Comparison of ENCODE assay signal across 15 cellular contexts in genomic region chrX:12961191-12961718, GRCh38. TPM values are rescaled to one million over a fixed set of nuclear protein-coding genes. Genes with fewer than 3 reads are reported as not detected.
A peak's percentile ranks its signal among the peaks of the same experiment; 100 is the strongest.
DNase-seq lines count a peak whose midpoint lies in the region; ATAC-seq, FAIRE-seq and TF ChIP-seq lines count a peak whose summit lies in the region.
"Had no signal": no experiment of that assay in that cellular context is flagged by ENCODE, and none has a peak within 500 bp of the region (broad histone marks: within the 10 kb centered on the region; RNA-seq: fewer than 3 reads in every experiment).

No MANE protein-coding gene starts in this region.

- H3K9me3 ChIP-seq in SK-N-SH: no peaks in the 10 kb centered on the region
- no peaks in the 10 kb centered on the region for H3K9me3 ChIP-seq in KOPT-K1 (ENCODE audit: insufficient read depth, low read length, poor library complexity, severe bottlenecking)
- H3K9me3 ChIP-seq in GM12878 (replicated peaks; ENCODE audit: control insufficient read depth, insufficient read depth, low read length): no peaks in the 10 kb centered on the region

- no peak for DNase-seq in SK-N-SH
- DNase-seq in GM12878 (ENCODE audit: low read depth, low spot score): no peak
- DNase-seq in natural killer cell: no peak
- DNase-seq: activated CD4-positive, CD25-positive, alpha-beta regulatory T cell; activated effector memory CD4-positive, alpha-beta T cell treated with anti-CD3 and anti-CD28 coated beads, Interleukin-2, amount 50 U/mL, for 16 hours; NCI-H2081 treated with DMSO at 0.1 percent for 48 hours; occipital lobe had no signal

- peaks cover 48 to 63% of the 10 kb centered on the region in 2 donors for H3K4me1 Mint-ChIP-seq in natural killer cell

- peaks cover 22% of the 10 kb centered on the region for H3F3A ChIP-seq in SK-N-SH (replicated peaks; ENCODE audit: insufficient read depth)

- in situ Hi-C loops in GM12878 (cut with MboI): loop anchor here (25.0 kb wide), 1 partner anchor 701 kb away; the partner anchor contains the start of gene TCEANC

- H3K79me2 ChIP-seq in SK-N-SH (ENCODE audit: insufficient read depth): no peaks in the 10 kb centered on the region
- H3K79me2 ChIP-seq in GM12878 (ENCODE audit: control insufficient read depth, insufficient read depth, low read length): no peaks in the 10 kb centered on the region; the same call in none of the 2 replicates

- H3K4me1 ChIP-seq in SK-N-SH (ENCODE audit: control insufficient read depth in 1 of 2, insufficient read depth in 2 of 2, low read depth in 1 of 2, low read length in 1 of 2): peaks cover 0 to 6% of the 10 kb centered on the region in 2 experiments; a peak in 3 of 4 replicates
- peaks cover 34% of the 10 kb centered on the region for H3K4me1 ChIP-seq in GM12878 (ENCODE audit: control insufficient read depth, insufficient read depth, low read length)

- H3K27me3 ChIP-seq in SK-N-SH (ENCODE audit: insufficient read depth) (no peaks in the 10 kb centered on the region), GM12878 (replicated peaks in 1 of 2; ENCODE audit: control insufficient read depth in 2 of 2, insufficient read depth in 2 of 2, low read length in 1 of 2) (no peaks in the 10 kb centered on the region)

- CTCF ChIA-PET in SK-N-SH (lab: Yijun Ruan, JAX): interaction anchor here (1.4 kb wide), 1 partner anchor 11 kb away, joined by 3 read pairs; no protein-coding TSS in a partner anchor
- CTCF ChIA-PET in GM12878 (lab: Yijun Ruan, JAX): interaction anchor here (1.2 kb wide), 1 partner anchor 11 kb away, joined by 3 read pairs; no protein-coding TSS in a partner anchor

- TF ChIP-seq RAD21 in SK-N-SH (IDR thresholded peaks at IDR 0.05; ENCODE audit: low read length) (no peak), GM12878 (IDR thresholded peaks at IDR 0.05; ENCODE audit: insufficient read depth, low read depth, low read length) (no peak)

- TF ChIP-seq EP300 in SK-N-SH (IDR thresholded peaks at IDR 0.05; ENCODE audit: borderline replicate concordance in 1 of 2, low read depth in 1 of 2, low read length in 1 of 2) (no peak), GM12878 (IDR thresholded peaks at IDR 0.05; ENCODE audit: borderline replicate concordance in 1 of 2, control insufficient read depth in 1 of 2, low read depth in 2 of 2, low read length in 2 of 2) (0 out of 4 replicates have a peak, but pooled peaks of 1 of the 2 experiments have one; percentile 28)

- no peaks in the 10 kb centered on the region for H3K36me3 Mint-ChIP-seq in natural killer cell

- POLR2A ChIA-PET in SK-N-SH (lab: Yijun Ruan, JAX) (no interaction called here), GM12878 (lab: Charles Lee) (interaction anchor here (7.7 kb wide), 1 partner anchor 12 kb away, joined by 138 read pairs; the partner anchor contains the start of gene TMSB4X)

- RAD21 ChIA-PET in GM12878 (lab: Charles Lee; ENCODE audit: unreplicated experiment): interaction anchor here (1.1 to 7.7 kb wide), 4 partner anchors 11 to 46 kb away, joined by 3 to 80 read pairs (median 5); no protein-coding TSS in a partner anchor

- no peak overlapping the region for H3K9ac ChIP-seq in SK-N-SH
- H3K9ac ChIP-seq in GM12878 (ENCODE audit: control insufficient read depth, insufficient read depth, low read length): no peak overlapping the region

- no peaks in the 10 kb centered on the region for H3K9me3 Mint-ChIP-seq in natural killer cell

- H2AFZ ChIP-seq in SK-N-SH (ENCODE audit: low read depth): peak overlapping the region; percentile 72
- H2AFZ ChIP-seq in GM12878 (ENCODE audit: control insufficient read depth, low read depth, low read length): no peak overlapping the region

- no peak overlapping the region for H3K27ac ChIP-seq in SK-N-SH (ENCODE audit: low read depth in 2 of 2, low read length in 1 of 2)
- H3K27ac ChIP-seq in KOPT-K1 (ENCODE audit: low read depth, low read length, poor library complexity, severe bottlenecking): peak overlapping the region; percentile 62
- peak overlapping the region; percentile 69 for H3K27ac ChIP-seq in GM12878 (ENCODE audit: control insufficient read depth, insufficient read depth)

- H3K27ac Mint-ChIP-seq in natural killer cell: peak overlapping the region; percentile 39 to 67

- peak overlapping the region; percentile 58 for H3K4me3 Mint-ChIP-seq in natural killer cell

- no peaks in the 10 kb centered on the region for H4K20me1 ChIP-seq in SK-N-SH (ENCODE audit: insufficient read depth)
- no peaks in the 10 kb centered on the region for H4K20me1 ChIP-seq in GM12878 (ENCODE audit: control insufficient read depth, insufficient read depth)

- SMC1A ChIA-PET in GM12878 (lab: Charles Lee; ENCODE audit: uncharacterized antibody, unreplicated experiment): interaction anchor here (7.8 to 18.8 kb wide), 4 partner anchors 13 to 122 kb away, joined by 35 to 632 read pairs (median 380); partner anchors contain the start of gene TMSB4X

- WGBS in SK-N-SH (ENCODE audit: low lambda C conversion rate): 60% methylated on average over 2 of the region's 2 CpGs
- 26% methylated on average over 2 of the region's 2 CpGs for WGBS in GM12878 (ENCODE audit: insufficient coverage, insufficient replicate concordance, low lambda C conversion rate, missing lambda C conversion rate)

- no peaks in the 10 kb centered on the region for H3K27me3 Mint-ChIP-seq in natural killer cell (ENCODE audit: low read depth in 2 of 2)

- H3K4me3 ChIP-seq in SK-N-SH (ENCODE audit: low read depth in 2 of 2, low read length in 1 of 2) (no peak overlapping the region), GM12878 (no peak overlapping the region)

- ATAC-seq in SK-N-SH treated with all-trans-retinoic acid at 6 μM for 48 hours: no peak; the same call in 2 of the 3 replicates
- no peak for ATAC-seq in GM12878
- ATAC-seq in natural killer cell: no peak
- no peak for ATAC-seq in HG02840 (IDR thresholded peaks at IDR 0.05; ENCODE audit: low FRiP score, unreplicated experiment)
- ATAC-seq in GM19463 (IDR thresholded peaks at IDR 0.05; ENCODE audit: unreplicated experiment): no peak
- no peak for ATAC-seq in GM19455 (IDR thresholded peaks at IDR 0.05; ENCODE audit: unreplicated experiment)

- no peaks in the 10 kb centered on the region for H3K9me2 ChIP-seq in SK-N-SH

- no peak overlapping the region for H3K4me2 ChIP-seq in SK-N-SH
- peak overlapping the region; percentile 54 for H3K4me2 ChIP-seq in GM12878 (ENCODE audit: control insufficient read depth, insufficient read depth)

- intact Hi-C loops in GM12878 (cut with micrococcal nuclease; ENCODE audit: unreplicated experiment) (no loop called here), natural killer cell (cut with micrococcal nuclease) (no loop called here)

- FAIRE-seq in GM12878 (lab: Jason Lieb, UNC): no peak

- H3K36me3 ChIP-seq in SK-N-SH (replicated peaks in 1 of 2; ENCODE audit: control insufficient read depth in 1 of 2, insufficient read depth in 2 of 2, low read length in 1 of 2) (no peaks in the 10 kb centered on the region), KOPT-K1 (ENCODE audit: insufficient read depth, low read length) (no peaks in the 10 kb centered on the region), GM12878 (ENCODE audit: control insufficient read depth in 2 of 2, insufficient read depth in 2 of 2, low read length in 1 of 2) (no peaks in the 10 kb centered on the region)

- TF ChIP-seq POLR2A in GM12878 (IDR thresholded peaks at IDR 0.05; ENCODE audit: low read depth, low read length): no peak

- BruUV-seq in GM12878 (replicated peaks; lab: Mats Ljungman, UMichigan): no TSS peak

- TF ChIP-seq CTCF in SK-N-SH (IDR thresholded peaks at IDR 0.05) (peak; percentile 27), GM12878 (IDR thresholded peaks at IDR 0.05 in 2 of 3, conservative IDR thresholded peaks at IDR 0.05 in 1 of 3; ENCODE audit: control insufficient read depth in 2 of 3, extremely low read depth in 1 of 3, insufficient read depth in 1 of 3, low read depth in 3 of 3, low read length in 3 of 3) (peak in 1 of 3 experiments; percentile 28; a peak in 2 of 6 replicates), natural killer cell (IDR thresholded peaks at IDR 0.05) (no peak)

RNA-seq across cellular contexts. Expression of gene TMSB4X, which starts 13.7 kb away (rescaled TPM):
- 4,830 and 10,669 TPM in 2 replicates for polyA plus RNA-seq in SK-N-SH (2012; rRNA removed)
- 11,345 and 16,426 TPM in 2 replicates for polyA plus RNA-seq in SK-N-SH (2012; cell fraction: cytosol; rRNA removed)
- 2,546 and 2,555 TPM in 2 replicates for polyA plus RNA-seq in SK-N-SH (2012; cell fraction: nucleus; rRNA removed)
- 726 and 815 TPM in 2 replicates for total RNA-seq in GM12878 (2013; cell fraction: nucleolus; rRNA removed)
- 20,095 and 20,513 TPM in 2 replicates for total RNA-seq in GM12878 (2014; rRNA removed)
- total RNA-seq in GM12878 (2014; rRNA removed; fragmentation: Illumina TruSeq; extraction: Trizol): 14,081 and 14,526 TPM in 2 replicates
- total RNA-seq in GM12878 (2021): 15,676 and 15,778 TPM in 2 replicates
- 20,663 TPM for polyA plus RNA-seq in GM12878 (2011; ENCODE audit: low read depth)
- polyA plus RNA-seq in GM12878 (2011; rRNA removed): 13,924 and 13,999 TPM in 2 replicates
- polyA plus RNA-seq in GM12878 (2011; cell fraction: cytosol; rRNA removed): 6,321 and 8,073 TPM in 2 replicates
- 2,770 and 4,943 TPM in 2 replicates for polyA plus RNA-seq in GM12878 (2011; cell fraction: nucleus; rRNA removed)
- polyA plus RNA-seq in GM12878 (2012): 18,326 and 24,333 TPM in 2 replicates
- 22,521 and 25,739 TPM in 2 replicates for polyA plus RNA-seq in GM12878 (2014; fragmentation: Illumina TruSeq; extraction: Trizol)
- polyA plus RNA-seq in GM12878 (2014; fragmentation: Nextera tagmentation; extraction: Ambion mirVana): over 10,000 TPM; 32,576 to 35,408 TPM
- polyA plus RNA-seq in GM12878 (2014; rRNA removed): 21,672 and 21,926 TPM in 2 replicates
- over 10,000 TPM; 35,271 to 37,234 TPM for polyA plus RNA-seq in GM12878 (2016; fragmentation: Nextera tagmentation; extraction: Ambion mirVana)
- 5,151 and 6,646 TPM in 2 replicates for polyA minus RNA-seq in GM12878 (2011; rRNA and poly(A)+ RNA removed)
- polyA minus RNA-seq in GM12878 (2011; cell fraction: cytosol; rRNA and poly(A)+ RNA removed): 2,250 and 2,391 TPM in 2 replicates
- polyA minus RNA-seq in GM12878 (2011; cell fraction: nucleus; rRNA and poly(A)+ RNA removed): 1,575 and 1,669 TPM in 2 replicates
- total RNA-seq in natural killer cell: 1,000 to 10,000 TPM; 5,049 to 6,005 (median 5,892) TPM
- total RNA-seq: SK-MEL-5 had no signal

RNA-seq across cellular contexts. Expression of gene TLR8, which starts 54.8 kb away (rescaled TPM):
- polyA plus RNA-seq in SK-N-SH (2012; rRNA removed): not detected in 2 replicates
- not detected in 2 replicates for polyA plus RNA-seq in SK-N-SH (2012; cell fraction: cytosol; rRNA removed)
- not detected in 2 replicates for polyA plus RNA-seq in SK-N-SH (2012; cell fraction: nucleus; rRNA removed)
- total RNA-seq in GM12878 (2013; cell fraction: nucleolus; rRNA removed): 0.15 TPM in 1 of 2 replicates, not detected in the other
- not detected in 2 replicates for total RNA-seq in GM12878 (2014; rRNA removed)
- total RNA-seq in GM12878 (2014; rRNA removed; fragmentation: Illumina TruSeq; extraction: Trizol): not detected in 2 replicates
- not detected in 2 replicates for total RNA-seq in GM12878 (2021)
- not detected for polyA plus RNA-seq in GM12878 (2011; ENCODE audit: low read depth)
- 0.04 TPM in 1 of 2 replicates, not detected in the other for polyA plus RNA-seq in GM12878 (2011; rRNA removed)
- not detected in 2 replicates for polyA plus RNA-seq in GM12878 (2011; cell fraction: cytosol; rRNA removed)
- 0.03 TPM in 2 replicates for polyA plus RNA-seq in GM12878 (2011; cell fraction: nucleus; rRNA removed)
- not detected in 2 replicates for polyA plus RNA-seq in GM12878 (2012)
- not detected in 2 replicates for polyA plus RNA-seq in GM12878 (2014; fragmentation: Illumina TruSeq; extraction: Trizol)
- polyA plus RNA-seq in GM12878 (2014; fragmentation: Nextera tagmentation; extraction: Ambion mirVana): not detected
- 0.03 TPM in 1 of 2 replicates, not detected in the other for polyA plus RNA-seq in GM12878 (2014; rRNA removed)
- polyA plus RNA-seq in GM12878 (2016; fragmentation: Nextera tagmentation; extraction: Ambion mirVana): not detected
- not detected in 2 replicates for polyA minus RNA-seq in GM12878 (2011; rRNA and poly(A)+ RNA removed)
- polyA minus RNA-seq in GM12878 (2011; cell fraction: cytosol; rRNA and poly(A)+ RNA removed): not detected in 2 replicates
- not detected in 2 replicates for polyA minus RNA-seq in GM12878 (2011; cell fraction: nucleus; rRNA and poly(A)+ RNA removed)
- total RNA-seq in natural killer cell: 1 to 10 TPM in 1 of 3 donors, under 1 TPM in 2; 0.95 to 1.9 (median 0.95) TPM
- total RNA-seq: A172, lung microvascular endothelial cell, SK-MEL-5 had no signal

Comparison
In these comparisons a context has a peak if more than half of its experiments do, and no peak if none do; other contexts are left out.
1. H3K27ac ChIP-seq: peak in KOPT-K1 (single experiment) and GM12878 (single experiment); none in SK-N-SH (0 of 2).